In genomic region chr10:132333386-132333785, GRCh38 we compare ENCODE assay signal across 3 cellular contexts.
TF ChIP-seq lines count a peak whose summit lies in the region.

No MANE protein-coding gene starts in this region.

TF ChIP-seq in SK-N-SH, 30 proteins besides CTCF, POLR2A, EP300 and RAD21 (continued from another document):
- TF ChIP-seq, protein P1, sequence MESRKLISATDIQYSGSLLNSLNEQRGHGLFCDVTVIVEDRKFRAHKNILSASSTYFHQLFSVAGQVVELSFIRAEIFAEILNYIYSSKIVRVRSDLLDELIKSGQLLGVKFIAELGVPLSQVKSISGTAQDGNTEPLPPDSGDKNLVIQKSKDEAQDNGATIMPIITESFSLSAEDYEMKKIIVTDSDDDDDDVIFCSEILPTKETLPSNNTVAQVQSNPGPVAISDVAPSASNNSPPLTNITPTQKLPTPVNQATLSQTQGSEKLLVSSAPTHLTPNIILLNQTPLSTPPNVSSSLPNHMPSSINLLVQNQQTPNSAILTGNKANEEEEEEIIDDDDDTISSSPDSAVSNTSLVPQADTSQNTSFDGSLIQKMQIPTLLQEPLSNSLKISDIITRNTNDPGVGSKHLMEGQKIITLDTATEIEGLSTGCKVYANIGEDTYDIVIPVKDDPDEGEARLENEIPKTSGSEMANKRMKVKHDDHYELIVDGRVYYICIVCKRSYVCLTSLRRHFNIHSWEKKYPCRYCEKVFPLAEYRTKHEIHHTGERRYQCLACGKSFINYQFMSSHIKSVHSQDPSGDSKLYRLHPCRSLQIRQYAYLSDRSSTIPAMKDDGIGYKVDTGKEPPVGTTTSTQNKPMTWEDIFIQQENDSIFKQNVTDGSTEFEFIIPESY (IDR thresholded peaks at IDR 0.05; ENCODE audit: borderline replicate concordance, low read depth) = no peak
- TF ChIP-seq, protein P2, sequence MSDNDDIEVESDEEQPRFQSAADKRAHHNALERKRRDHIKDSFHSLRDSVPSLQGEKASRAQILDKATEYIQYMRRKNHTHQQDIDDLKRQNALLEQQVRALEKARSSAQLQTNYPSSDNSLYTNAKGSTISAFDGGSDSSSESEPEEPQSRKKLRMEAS (IDR thresholded peaks at IDR 0.05; ENCODE audit: low read depth) = no peak
- TF ChIP-seq MXI1 (IDR thresholded peaks at IDR 0.05; ENCODE audit: low read depth, low read length) (no peak), NRF1 (IDR thresholded peaks at IDR 0.05; ENCODE audit: low read depth, low read length) (no peak), FOXJ3 (CRISPR knock-in tag; IDR thresholded peaks at IDR 0.05) (no peak), YY1 (IDR thresholded peaks at IDR 0.05; ENCODE audit: low read depth) (no peak), TAF1 (IDR thresholded peaks at IDR 0.05; ENCODE audit: borderline replicate concordance, low read depth, low read length) (no peak), SIN3A (IDR thresholded peaks at IDR 0.05; ENCODE audit: borderline replicate concordance, low read depth, low read length) (no peak), USF2 (IDR thresholded peaks at IDR 0.05; ENCODE audit: borderline replicate concordance, low read depth, low read length) (no peak)
- TF ChIP-seq, protein P3, sequence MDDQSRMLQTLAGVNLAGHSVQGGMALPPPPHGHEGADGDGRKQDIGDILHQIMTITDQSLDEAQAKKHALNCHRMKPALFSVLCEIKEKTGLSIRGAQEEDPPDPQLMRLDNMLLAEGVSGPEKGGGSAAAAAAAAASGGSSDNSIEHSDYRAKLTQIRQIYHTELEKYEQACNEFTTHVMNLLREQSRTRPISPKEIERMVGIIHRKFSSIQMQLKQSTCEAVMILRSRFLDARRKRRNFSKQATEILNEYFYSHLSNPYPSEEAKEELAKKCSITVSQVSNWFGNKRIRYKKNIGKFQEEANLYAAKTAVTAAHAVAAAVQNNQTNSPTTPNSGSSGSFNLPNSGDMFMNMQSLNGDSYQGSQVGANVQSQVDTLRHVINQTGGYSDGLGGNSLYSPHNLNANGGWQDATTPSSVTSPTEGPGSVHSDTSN (IDR thresholded peaks at IDR 0.05) = no peak

TF ChIP-seq in SK-N-SH treated with all-trans-retinoic acid at 6 μM for 48 hours, 23 proteins besides CTCF, POLR2A, EP300 and RAD21 (continued from another document):
- TF ChIP-seq ISL1 (CRISPR knock-in tag; IDR thresholded peaks at IDR 0.05) (no peak), GLIS3 (CRISPR knock-in tag; IDR thresholded peaks at IDR 0.05) (no peak), ZNF70 (CRISPR knock-in tag; IDR thresholded peaks at IDR 0.05) (no peak), TOX (CRISPR knock-in tag; IDR thresholded peaks at IDR 0.05; ENCODE audit: borderline replicate concordance) (no peak), TSHZ2 (CRISPR knock-in tag; IDR thresholded peaks at IDR 0.05) (no peak), ZNF565 (CRISPR knock-in tag; conservative IDR thresholded peaks at IDR 0.05; ENCODE audit: low read depth) (no peak), OSR1 (CRISPR knock-in tag; IDR thresholded peaks at IDR 0.05) (no peak), PATZ1 (CRISPR knock-in tag; IDR thresholded peaks at IDR 0.05; ENCODE audit: borderline replicate concordance) (no peak), BACH2 (CRISPR knock-in tag; IDR thresholded peaks at IDR 0.05; ENCODE audit: borderline replicate concordance) (no peak), ESRRG (CRISPR knock-in tag; IDR thresholded peaks at IDR 0.05) (no peak), CSDC2 (CRISPR knock-in tag; IDR thresholded peaks at IDR 0.05) (no peak), TCF4 (CRISPR knock-in tag; IDR thresholded peaks at IDR 0.05; ENCODE audit: borderline replicate concordance) (no peak), PPARA (CRISPR knock-in tag; IDR thresholded peaks at IDR 0.05; ENCODE audit: borderline replicate concordance) (no peak), ZC3H10 (CRISPR knock-in tag; IDR thresholded peaks at IDR 0.05) (no peak), ZNF8 (CRISPR knock-in tag; IDR thresholded peaks at IDR 0.05) (no peak)
- TF ChIP-seq, protein P4, sequence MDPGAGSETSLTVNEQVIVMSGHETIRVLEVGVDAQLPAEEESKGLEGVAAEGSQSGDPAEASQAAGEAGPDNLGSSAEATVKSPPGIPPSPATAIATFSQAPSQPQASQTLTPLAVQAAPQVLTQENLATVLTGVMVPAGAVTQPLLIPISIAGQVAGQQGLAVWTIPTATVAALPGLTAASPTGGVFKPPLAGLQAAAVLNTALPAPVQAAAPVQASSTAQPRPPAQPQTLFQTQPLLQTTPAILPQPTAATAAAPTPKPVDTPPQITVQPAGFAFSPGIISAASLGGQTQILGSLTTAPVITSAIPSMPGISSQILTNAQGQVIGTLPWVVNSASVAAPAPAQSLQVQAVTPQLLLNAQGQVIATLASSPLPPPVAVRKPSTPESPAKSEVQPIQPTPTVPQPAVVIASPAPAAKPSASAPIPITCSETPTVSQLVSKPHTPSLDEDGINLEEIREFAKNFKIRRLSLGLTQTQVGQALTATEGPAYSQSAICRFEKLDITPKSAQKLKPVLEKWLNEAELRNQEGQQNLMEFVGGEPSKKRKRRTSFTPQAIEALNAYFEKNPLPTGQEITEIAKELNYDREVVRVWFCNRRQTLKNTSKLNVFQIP (CRISPR knock-in tag; IDR thresholded peaks at IDR 0.05; ENCODE audit: borderline replicate concordance, low read depth) = no peak
TF ChIP-seq in SK-N-SH treated with all-trans-retinoic acid at 6 μM for 48 hours: peak in this region for 0.

TF ChIP-seq in HCT116, 20 proteins besides CTCF, POLR2A, EP300 and RAD21 (continued from another document):
- TF ChIP-seq, protein P1 (IDR thresholded peaks at IDR 0.05; ENCODE audit: extremely low read depth, insufficient replicate concordance, low read length) = no peak
- TF ChIP-seq TCF7L2 (IDR thresholded peaks at IDR 0.05; ENCODE audit: borderline replicate concordance, extremely low read depth, insufficient read depth, insufficient read length) (no peak), EZH2 (IDR thresholded peaks at IDR 0.05) (no peak), SP1 (IDR thresholded peaks at IDR 0.05; ENCODE audit: low read depth) (no peak), YY1 (IDR thresholded peaks at IDR 0.05; ENCODE audit: extremely low read depth, insufficient replicate concordance, low read depth, low read length) (no peak), JUND (IDR thresholded peaks at IDR 0.05) (no peak), EZH2phosphoT487 (IDR thresholded peaks at IDR 0.05; ENCODE audit: borderline replicate concordance) (no peak)
- TF ChIP-seq, protein P5, sequence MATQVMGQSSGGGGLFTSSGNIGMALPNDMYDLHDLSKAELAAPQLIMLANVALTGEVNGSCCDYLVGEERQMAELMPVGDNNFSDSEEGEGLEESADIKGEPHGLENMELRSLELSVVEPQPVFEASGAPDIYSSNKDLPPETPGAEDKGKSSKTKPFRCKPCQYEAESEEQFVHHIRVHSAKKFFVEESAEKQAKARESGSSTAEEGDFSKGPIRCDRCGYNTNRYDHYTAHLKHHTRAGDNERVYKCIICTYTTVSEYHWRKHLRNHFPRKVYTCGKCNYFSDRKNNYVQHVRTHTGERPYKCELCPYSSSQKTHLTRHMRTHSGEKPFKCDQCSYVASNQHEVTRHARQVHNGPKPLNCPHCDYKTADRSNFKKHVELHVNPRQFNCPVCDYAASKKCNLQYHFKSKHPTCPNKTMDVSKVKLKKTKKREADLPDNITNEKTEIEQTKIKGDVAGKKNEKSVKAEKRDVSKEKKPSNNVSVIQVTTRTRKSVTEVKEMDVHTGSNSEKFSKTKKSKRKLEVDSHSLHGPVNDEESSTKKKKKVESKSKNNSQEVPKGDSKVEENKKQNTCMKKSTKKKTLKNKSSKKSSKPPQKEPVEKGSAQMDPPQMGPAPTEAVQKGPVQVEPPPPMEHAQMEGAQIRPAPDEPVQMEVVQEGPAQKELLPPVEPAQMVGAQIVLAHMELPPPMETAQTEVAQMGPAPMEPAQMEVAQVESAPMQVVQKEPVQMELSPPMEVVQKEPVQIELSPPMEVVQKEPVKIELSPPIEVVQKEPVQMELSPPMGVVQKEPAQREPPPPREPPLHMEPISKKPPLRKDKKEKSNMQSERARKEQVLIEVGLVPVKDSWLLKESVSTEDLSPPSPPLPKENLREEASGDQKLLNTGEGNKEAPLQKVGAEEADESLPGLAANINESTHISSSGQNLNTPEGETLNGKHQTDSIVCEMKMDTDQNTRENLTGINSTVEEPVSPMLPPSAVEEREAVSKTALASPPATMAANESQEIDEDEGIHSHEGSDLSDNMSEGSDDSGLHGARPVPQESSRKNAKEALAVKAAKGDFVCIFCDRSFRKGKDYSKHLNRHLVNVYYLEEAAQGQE (IDR thresholded peaks at IDR 0.05; ENCODE audit: low read depth) = no peak
